ENCODE assay signal across 1 cellular context in genomic region chr3:150763841-150764483, GRCh38.
A peak's percentile ranks its signal among the peaks of the same experiment; 100 is the strongest.
TF ChIP-seq lines count a peak whose summit lies in the region.

No MANE protein-coding gene starts in this region.

TF ChIP-seq in HEK293, 187 proteins besides CTCF, POLR2A, EP300 and RAD21 (continued from another document):
- TF ChIP-seq ZSCAN5A (tag by site-specific recombination; IDR thresholded peaks at IDR 0.05) (no peak), HIC1 (tag by site-specific recombination; IDR thresholded peaks at IDR 0.05) (0 out of 2 replicates have a peak, but pooled peaks have one; percentile 12), SP7 (tag by site-specific recombination; IDR thresholded peaks at IDR 0.05) (0 out of 2 replicates have a peak, but pooled peaks have one; percentile 5), GLIS1 (tag by site-specific recombination; IDR thresholded peaks at IDR 0.05) (no peak), ZXDB (tag by site-specific recombination; IDR thresholded peaks at IDR 0.05) (0 out of 2 replicates have a peak, but pooled peaks have one; percentile 28), OVOL3 (tag by site-specific recombination; IDR thresholded peaks at IDR 0.05) (no peak), ZNF221 (tag by site-specific recombination; IDR thresholded peaks at IDR 0.05; ENCODE audit: borderline replicate concordance) (no peak), ZNF280D (tag by site-specific recombination; IDR thresholded peaks at IDR 0.05) (no peak), ZBTB8A (tag by site-specific recombination; IDR thresholded peaks at IDR 0.05) (peak; percentile 89), ZNF692 (tag by site-specific recombination; IDR thresholded peaks at IDR 0.05) (no peak), ZNF473 (tag by site-specific recombination; IDR thresholded peaks at IDR 0.05) (no peak), ZNF660 (tag by site-specific recombination; IDR thresholded peaks at IDR 0.05) (no peak), KLF8 (tag by site-specific recombination; IDR thresholded peaks at IDR 0.05) (no peak), ZNF785 (tag by site-specific recombination; IDR thresholded peaks at IDR 0.05) (no peak), OSR2 (tag by site-specific recombination; IDR thresholded peaks at IDR 0.05) (no peak), KLF16 (tag by site-specific recombination; IDR thresholded peaks at IDR 0.05) (no peak), ZNF341 (tag by site-specific recombination; IDR thresholded peaks at IDR 0.05; ENCODE audit: low read depth) (0 out of 2 replicates have a peak, but pooled peaks have one; percentile 6), GLIS2 (tag by site-specific recombination; IDR thresholded peaks at IDR 0.05) (no peak)
TF ChIP-seq in HEK293: peak in this region for 10.
